Comparison of ENCODE assay signal across 28 cellular contexts in genomic region chr1:7644086-7644485, GRCh38.
"Had no signal": no experiment of that assay in that cellular context is flagged by ENCODE, and none has a peak within 500 bp of the region (broad histone marks: within the 10 kb centered on the region; RNA-seq: fewer than 3 reads in every experiment).

No MANE protein-coding gene starts in this region.

- H3K27ac Mint-ChIP-seq: activated naive CD8-positive, alpha-beta T cell treated with anti-CD3 and anti-CD28 coated beads for 36 hours; activated T-cell treated with anti-CD3 and anti-CD28 coated beads, Interleukin-2, amount 50 U/mL, for 72 hours; naive thymus-derived CD8-positive, alpha-beta T cell; progenitor cell of endocrine pancreas; stimulated activated memory B cell treated with anti-CD40 and anti-IgM and Interleukin-4, amounts not matched to agents 10 μg/mL and 1 μg/mL and 100 μg/mL, for 72 hours; stimulated activated naive CD8-positive, alpha-beta T cell treated with anti-CD3 and anti-CD28 coated beads, Interleukin-15, amount 100 ng/mL, for 72 hours; type B pancreatic cell had no signal

- H3K4me1 Mint-ChIP-seq: activated naive CD8-positive, alpha-beta T cell treated with anti-CD3 and anti-CD28 coated beads for 36 hours; stimulated activated memory B cell treated with anti-CD40 and anti-IgM and Interleukin-4, amounts not matched to agents 10 μg/mL and 1 μg/mL and 100 μg/mL, for 72 hours had no signal

- H3K4me3 Mint-ChIP-seq: activated naive CD8-positive, alpha-beta T cell treated with anti-CD3 and anti-CD28 coated beads for 36 hours; activated T-cell treated with anti-CD3 and anti-CD28 coated beads, Interleukin-2, amount 50 U/mL, for 72 hours; naive thymus-derived CD8-positive, alpha-beta T cell; stimulated activated memory B cell treated with anti-CD40 and anti-IgM and Interleukin-4, amounts not matched to agents 10 μg/mL and 1 μg/mL and 100 μg/mL, for 72 hours; stimulated activated naive CD8-positive, alpha-beta T cell treated with anti-CD3 and anti-CD28 coated beads, Interleukin-15, amount 100 ng/mL, for 72 hours; type B pancreatic cell had no signal

- H3K27me3 Mint-ChIP-seq: progenitor cell of endocrine pancreas; stimulated activated naive CD8-positive, alpha-beta T cell treated with anti-CD3 and anti-CD28 coated beads, Interleukin-15, amount 100 ng/mL, for 72 hours; type B pancreatic cell had no signal

- H3K4me1 ChIP-seq: adrenal gland had no signal

- H3K27me3 ChIP-seq: adrenal gland, body of pancreas, cardiac muscle cell, colonic mucosa, ovary had no signal

- DNase-seq: activated CD4-positive, alpha-beta T cell treated with anti-CD3 and anti-CD28 coated beads for 4 hours; activated CD4-positive, alpha-beta T cell treated with anti-CD3 and anti-CD28 coated beads, Interleukin-2, amount 50 U/mL, for 4 hours; activated CD4-positive, CD25-positive, alpha-beta regulatory T cell; activated naive CD4-positive, alpha-beta T cell; activated naive CD8-positive, alpha-beta T cell treated with anti-CD3 and anti-CD28 coated beads for 36 hours; activated T-cell treated with anti-CD3 and anti-CD28 coated beads for 4 hours; activated T-cell treated with anti-CD3 and anti-CD28 coated beads, Interleukin-2, amount 50 U/mL, for 72 hours; adrenal gland; body of pancreas; cerebellar nuclear complex; colonic mucosa; effector memory CD4-positive, alpha-beta T cell; left cardiac atrium; naive thymus-derived CD8-positive, alpha-beta T cell; ovary; small intestine; stimulated activated CD4-positive, alpha-beta T cell treated with anti-CD3 and anti-CD28 coated beads, Interleukin-1b, Interleukin-23, amount 100 ng/mL, for 48 hours; stimulated activated CD4-positive, alpha-beta T cell treated with anti-CD3 and anti-CD28 coated beads, Interleukin-4, amount 100 ng/mL, for 4 hours; stimulated activated CD8-positive, alpha-beta memory T cell treated with anti-CD3 and anti-CD28 coated beads, Interleukin-4, amount 100 ng/mL, for 48 hours; stimulated activated naive CD8-positive, alpha-beta T cell treated with anti-CD3 and anti-CD28 coated beads, Interleukin-15, amount 100 ng/mL, for 72 hours; substantia nigra; T-helper 2 cell had no signal

- H3K9me3 ChIP-seq: adrenal gland, body of pancreas, colonic mucosa, ovary had no signal

- H3K9me3 Mint-ChIP-seq: activated naive CD8-positive, alpha-beta T cell treated with anti-CD3 and anti-CD28 coated beads for 36 hours; activated T-cell treated with anti-CD3 and anti-CD28 coated beads, Interleukin-2, amount 50 U/mL, for 72 hours; naive thymus-derived CD8-positive, alpha-beta T cell; stimulated activated naive CD8-positive, alpha-beta T cell treated with anti-CD3 and anti-CD28 coated beads, Interleukin-15, amount 100 ng/mL, for 72 hours; type B pancreatic cell had no signal

- H3K36me3 Mint-ChIP-seq: activated naive CD8-positive, alpha-beta T cell treated with anti-CD3 and anti-CD28 coated beads for 36 hours; naive thymus-derived CD8-positive, alpha-beta T cell; stimulated activated memory B cell treated with anti-CD40 and anti-IgM and Interleukin-4, amounts not matched to agents 10 μg/mL and 1 μg/mL and 100 μg/mL, for 72 hours; type B pancreatic cell had no signal

- H3K36me3 ChIP-seq: adrenal gland, cardiac muscle cell, colonic mucosa, heart left ventricle, ovary had no signal

- H3K27ac ChIP-seq: adrenal gland, body of pancreas, cardiac muscle cell, colonic mucosa, ovary had no signal

- ATAC-seq: activated T-cell treated with anti-CD3 and anti-CD28 coated beads, Interleukin-2, amount 50 U/mL, for 72 hours; body of pancreas; heart left ventricle; naive thymus-derived CD8-positive, alpha-beta T cell; sciatic nerve; stimulated activated memory B cell treated with anti-CD40 and anti-IgM and Interleukin-4, amounts not matched to agents 10 μg/mL and 1 μg/mL and 100 μg/mL, for 72 hours; stimulated activated naive CD8-positive, alpha-beta T cell treated with anti-CD3 and anti-CD28 coated beads, Interleukin-15, amount 100 ng/mL, for 72 hours had no signal

- H3K4me3 ChIP-seq: adrenal gland, body of pancreas, cardiac muscle cell, colonic mucosa, heart left ventricle, ovary had no signal
